In the genomic region with DNA sequence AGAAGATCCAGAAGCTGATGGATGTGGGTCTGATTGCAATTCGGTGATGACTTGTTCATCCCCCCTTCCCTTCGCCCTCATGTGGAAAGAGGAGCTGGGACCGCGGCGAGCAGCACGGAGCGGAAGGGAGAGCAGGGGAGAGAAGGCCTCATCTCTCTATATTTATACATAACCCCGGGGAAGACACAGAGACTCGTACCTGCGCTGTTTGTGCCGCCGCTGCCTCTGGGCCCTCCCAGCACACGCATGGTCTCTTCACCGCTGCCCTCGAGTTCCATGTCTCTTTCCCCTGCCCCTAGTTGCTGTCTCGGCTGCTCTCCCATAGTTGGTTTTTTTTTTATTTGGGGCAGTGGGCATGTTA, we compare ENCODE assay signal across 9 cellular contexts. TPM values are rescaled to one million over a fixed set of nuclear protein-coding genes. Genes with fewer than 3 reads are reported as not detected.
A peak's percentile ranks its signal among the peaks of the same experiment; 100 is the strongest.
DNase-seq lines count a peak whose midpoint lies in the region; ATAC-seq and TF ChIP-seq lines count a peak whose summit lies in the region.
"Had no signal": no experiment of that assay in that cellular context is flagged by ENCODE, and none has a peak within 500 bp of the region (broad histone marks: within the 10 kb centered on the region; RNA-seq: fewer than 3 reads in every experiment).

No MANE protein-coding gene starts in this region.

- peak overlapping the region; percentile 38 to 100 (median 98) for H3K4me2 ChIP-seq in BLaER1 treated with 17β-estradiol and CSF1 and Interleukin-3, amounts not matched to agents 10 nM and 100 nM
- no peak overlapping the region for H3K4me2 ChIP-seq in hepatocyte

- H3K4me1 ChIP-seq in BLaER1 treated with 17β-estradiol and CSF1 and Interleukin-3, amounts not matched to agents 10 nM and 100 nM = peaks cover 36 to 58% (median 45%) of the 10 kb centered on the region in 10 experiments
- no peaks in the 10 kb centered on the region for H3K4me1 ChIP-seq in hepatocyte (ENCODE audit: insufficient read depth)

- H3K9ac ChIP-seq in BLaER1 treated with 17β-estradiol and CSF1 and Interleukin-3, amounts not matched to agents 10 nM and 100 nM = peak overlapping the region in 2 of 11 experiments; percentile 29 to 34; a peak in 6 of 22 replicates

- intact Hi-C loops in natural killer cell (cut with micrococcal nuclease) = loop anchor here (1.0 to 5.0 kb wide), 2 partner anchors 100 to 448 kb away; no protein-coding TSS in a partner anchor

- H3K9me3 ChIP-seq in BLaER1 treated with 17β-estradiol and CSF1 and Interleukin-3, amounts not matched to agents 10 nM and 100 nM (replicated peaks in 1 of 11) = no peaks in the 10 kb centered on the region
- no peaks in the 10 kb centered on the region for H3K9me3 ChIP-seq in hepatocyte (ENCODE audit: low read depth)
- H3K9me3 ChIP-seq: body of pancreas had no signal

- peak; percentile 4 for TF ChIP-seq POLR2A in GM18505 (IDR thresholded peaks at IDR 0.05; ENCODE audit: borderline replicate concordance, extremely low read depth, insufficient read depth, insufficient read length)

- H3K79me2 ChIP-seq in hepatocyte = no peaks in the 10 kb centered on the region

- H3K4me1 Mint-ChIP-seq in activated naive CD8-positive, alpha-beta T cell treated with anti-CD3 and anti-CD28 coated beads for 36 hours = peaks cover 28% of the 10 kb centered on the region
- peaks cover 25 to 48% of the 10 kb centered on the region in 2 donors for H3K4me1 Mint-ChIP-seq in natural killer cell

- no peak for DNase-seq in activated naive CD8-positive, alpha-beta T cell treated with anti-CD3 and anti-CD28 coated beads for 36 hours
- DNase-seq in natural killer cell (no peak), hepatocyte (ENCODE audit: low spot score) (no peak)
- DNase-seq in stimulated activated CD4-positive, alpha-beta T cell treated with anti-CD3 and anti-CD28 coated beads, Interleukin-4, amount 100 ng/mL, for 24 hours = no peak

- TF ChIP-seq CTCF in natural killer cell (IDR thresholded peaks at IDR 0.05) (no peak), hepatocyte (IDR thresholded peaks at IDR 0.05; ENCODE audit: poor library complexity) (no peak)

- H3K27ac ChIP-seq in BLaER1 treated with 17β-estradiol and CSF1 and Interleukin-3, amounts not matched to agents 10 nM and 100 nM = peak overlapping the region in 3 of 11 experiments; percentile 19 to 41 (median 21); a peak in 4 of 22 replicates
- H3K27ac ChIP-seq in hepatocyte = no peak overlapping the region
- H3K27ac ChIP-seq: body of pancreas had no signal

- peaks cover 26 to 75% (median 62%) of the 10 kb centered on the region in 11 experiments for H4K20me1 ChIP-seq in BLaER1 treated with 17β-estradiol and CSF1 and Interleukin-3, amounts not matched to agents 10 nM and 100 nM
- no peaks in the 10 kb centered on the region for H4K20me1 ChIP-seq in hepatocyte (ENCODE audit: insufficient read depth, poor library complexity, severe bottlenecking)

- no peaks in the 10 kb centered on the region for H3K9me2 ChIP-seq in hepatocyte (replicated peaks; ENCODE audit: insufficient read depth)

- peaks cover 54% of the 10 kb centered on the region for H3K36me3 Mint-ChIP-seq in activated naive CD8-positive, alpha-beta T cell treated with anti-CD3 and anti-CD28 coated beads for 36 hours
- H3K36me3 Mint-ChIP-seq in natural killer cell = peaks cover 6% of the 10 kb centered on the region

- no peak overlapping the region for H3K4me3 Mint-ChIP-seq in activated naive CD8-positive, alpha-beta T cell treated with anti-CD3 and anti-CD28 coated beads for 36 hours
- H3K4me3 Mint-ChIP-seq in natural killer cell = no peak overlapping the region

- H3K4me3 ChIP-seq in BLaER1 treated with 17β-estradiol and CSF1 and Interleukin-3, amounts not matched to agents 10 nM and 100 nM = no peak overlapping the region
- no peak overlapping the region for H3K4me3 ChIP-seq in hepatocyte
- H3K4me3 ChIP-seq: body of pancreas had no signal

- no peak overlapping the region for H2AFZ ChIP-seq in hepatocyte

- no peaks in the 10 kb centered on the region for H3K9me3 Mint-ChIP-seq in activated naive CD8-positive, alpha-beta T cell treated with anti-CD3 and anti-CD28 coated beads for 36 hours
- H3K9me3 Mint-ChIP-seq in natural killer cell = no peaks in the 10 kb centered on the region

- WGBS in hepatocyte (ENCODE audit: low lambda C conversion rate, missing lambda C conversion rate) = 91% methylated on average over 15 of the region's 16 CpGs

- no peaks in the 10 kb centered on the region for H3K27me3 ChIP-seq in BLaER1 treated with 17β-estradiol and CSF1 and Interleukin-3, amounts not matched to agents 10 nM and 100 nM
- H3K27me3 ChIP-seq in hepatocyte = no peaks in the 10 kb centered on the region
- H3K27me3 ChIP-seq: body of pancreas had no signal

- peaks cover 7 to 79% (median 65%) of the 10 kb centered on the region in 11 experiments for H3K36me3 ChIP-seq in BLaER1 treated with 17β-estradiol and CSF1 and Interleukin-3, amounts not matched to agents 10 nM and 100 nM
- no peaks in the 10 kb centered on the region for H3K36me3 ChIP-seq in hepatocyte (replicated peaks; ENCODE audit: insufficient read depth, low read depth)

- ATAC-seq in GM18505 (IDR thresholded peaks at IDR 0.05; ENCODE audit: unreplicated experiment) (no peak), natural killer cell (no peak), HG02970 (IDR thresholded peaks at IDR 0.05; ENCODE audit: low FRiP score, unreplicated experiment) (no peak), HG03196 (IDR thresholded peaks at IDR 0.05; ENCODE audit: unreplicated experiment) (no peak)

- no peaks in the 10 kb centered on the region for H3K27me3 Mint-ChIP-seq in activated naive CD8-positive, alpha-beta T cell treated with anti-CD3 and anti-CD28 coated beads for 36 hours
- no peaks in the 10 kb centered on the region for H3K27me3 Mint-ChIP-seq in natural killer cell (ENCODE audit: low read depth in 2 of 2)

- H3K27ac Mint-ChIP-seq in activated naive CD8-positive, alpha-beta T cell treated with anti-CD3 and anti-CD28 coated beads for 36 hours = peak overlapping the region; percentile 42
- H3K27ac Mint-ChIP-seq in natural killer cell = peak overlapping the region; percentile 77 to 88

RNA-seq across cellular contexts. Expression of a gene that starts 2.5 kb away (rescaled TPM):
- 100 to 1,000 TPM; 217 to 235 TPM for total RNA-seq in activated naive CD8-positive, alpha-beta T cell treated with anti-CD3 and anti-CD28 coated beads for 36 hours
- total RNA-seq in natural killer cell = 100 to 1,000 TPM; 194 to 202 (median 196) TPM
- total RNA-seq in hepatocyte = 0.44 and 1.6 TPM in 2 replicates
- 2.0 TPM in 1 of 2 replicates, not detected in the other for polyA plus RNA-seq in hepatocyte

RNA-seq across cellular contexts. Expression of a gene that starts 18.1 kb away (rescaled TPM):
- 100 to 1,000 TPM; 373 to 379 TPM for total RNA-seq in activated naive CD8-positive, alpha-beta T cell treated with anti-CD3 and anti-CD28 coated beads for 36 hours
- total RNA-seq in natural killer cell (100 to 1,000 TPM in 1 of 3 donors, 10 to 100 TPM in 2; 80.9 to 110 (median 85.1) TPM), hepatocyte (113 and 122 TPM in 2 replicates)
- polyA plus RNA-seq in hepatocyte = 115 and 131 TPM in 2 replicates

RNA-seq across cellular contexts. Expression of a gene that starts 21.9 kb away (rescaled TPM):
- 10 to 100 TPM; 24.1 to 24.4 TPM for total RNA-seq in activated naive CD8-positive, alpha-beta T cell treated with anti-CD3 and anti-CD28 coated beads for 36 hours
- 10 to 100 TPM; 22.7 to 30.8 (median 28.5) TPM for total RNA-seq in natural killer cell
- 26.3 and 52.8 TPM in 2 replicates for total RNA-seq in hepatocyte
- 55.5 and 56.0 TPM in 2 replicates for polyA plus RNA-seq in hepatocyte

RNA-seq across cellular contexts. Expression of a gene that starts 22.0 kb away (rescaled TPM):
- 10 to 100 TPM; 58.4 to 69.6 TPM for total RNA-seq in activated naive CD8-positive, alpha-beta T cell treated with anti-CD3 and anti-CD28 coated beads for 36 hours
- total RNA-seq in natural killer cell (10 to 100 TPM; 59.1 to 79.1 (median 74.8) TPM), hepatocyte (42.9 and 49.5 TPM in 2 replicates)
- 66.6 and 70.4 TPM in 2 replicates for polyA plus RNA-seq in hepatocyte

RNA-seq across cellular contexts. Expression of a gene that starts 26.3 kb away (rescaled TPM):
- 10 to 100 TPM; 16.5 to 17.7 TPM for total RNA-seq in activated naive CD8-positive, alpha-beta T cell treated with anti-CD3 and anti-CD28 coated beads for 36 hours
- total RNA-seq in natural killer cell = 10 to 100 TPM; 45.0 to 47.0 (median 46.6) TPM
- total RNA-seq in hepatocyte = 12.8 and 13.4 TPM in 2 replicates
- 58.4 and 61.7 TPM in 2 replicates for polyA plus RNA-seq in hepatocyte

Comparison
In these comparisons a context has a peak if more than half of its experiments do, and no peak if none do; other contexts are left out.
1. RNA of a gene that starts 2.5 kb away (total RNA-seq): 217 to 235 TPM in activated naive CD8-positive, alpha-beta T cell treated with anti-CD3 and anti-CD28 coated beads for 36 hours and 194 to 202 TPM in natural killer cell; 0.44 to 1.6 TPM in hepatocyte; every median in the first group is over 10 times any median in the second.